In genomic region chr10:70566515-70567290, GRCh38 we compare ENCODE assay signal across 16 cellular contexts. TPM values are rescaled to one million over a fixed set of nuclear protein-coding genes. Genes with fewer than 3 reads are reported as not detected.
"Had no signal": no experiment of that assay in that cellular context is flagged by ENCODE, and none has a peak within 500 bp of the region (broad histone marks: within the 10 kb centered on the region; RNA-seq: fewer than 3 reads in every experiment).

No MANE protein-coding gene starts in this region.

- H3K36me3 Mint-ChIP-seq: WTC11 had no signal

- H3K4me1 Mint-ChIP-seq: WTC11 had no signal

- H3K4me1 ChIP-seq: adrenal gland, transverse colon had no signal

- H3K27me3 ChIP-seq: adrenal gland, hepatocyte, right atrium auricular region, transverse colon had no signal

- H3K27ac ChIP-seq: adrenal gland, hepatocyte, right atrium auricular region, transverse colon had no signal

- H3K36me3 ChIP-seq: adrenal gland, right atrium auricular region, transverse colon had no signal

- H3K4me3 ChIP-seq: adrenal gland, hepatocyte, right atrium auricular region, smooth muscle cell, transverse colon had no signal

- H3K79me2 ChIP-seq: hepatocyte had no signal

- H3K9me3 ChIP-seq: adrenal gland, right atrium auricular region, SK-N-SH, transverse colon had no signal

- H3K27ac Mint-ChIP-seq: activated CD4-positive, alpha-beta T cell treated with anti-CD3 and anti-CD28 coated beads, Interleukin-2, amount 10 ng/mL, durations not matched to agents 24 days and 14 days; T-helper 1 cell treated with Interleukin-12 subunit alpha and Interleukin-12 subunit beta and Interleukin-4 antibody, amounts not matched to agents 30 μg/mL and 1 μg/mL, for 36 hours; WTC11 had no signal

- DNase-seq: activated CD4-positive, alpha-beta T cell treated with anti-CD3 and anti-CD28 coated beads, Interleukin-2, amount 10 ng/mL, durations not matched to agents 24 days and 14 days; activated naive CD4-positive, alpha-beta T cell; activated T-cell treated with anti-CD3 and anti-CD28 coated beads, Interleukin-2, amount 50 U/mL, for 4 hours; cortex of kidney; effector CD8-positive, alpha-beta T cell; kidney glomerular epithelial cell; SK-N-SH; substantia nigra; transverse colon had no signal

- H2AFZ ChIP-seq: hepatocyte had no signal

- H3K9ac ChIP-seq: SK-N-SH had no signal

- H3K4me3 Mint-ChIP-seq: activated CD4-positive, alpha-beta T cell treated with anti-CD3 and anti-CD28 coated beads, Interleukin-2, amount 10 ng/mL, durations not matched to agents 24 days and 14 days; activated T-cell treated with anti-CD3 and anti-CD28 coated beads, Interleukin-2, amount 50 U/mL, for 4 hours; T-helper 1 cell treated with Interleukin-12 subunit alpha and Interleukin-12 subunit beta and Interleukin-4 antibody, amounts not matched to agents 30 μg/mL and 1 μg/mL, for 36 hours; WTC11 had no signal

- H3K9me3 Mint-ChIP-seq: activated CD4-positive, alpha-beta T cell treated with anti-CD3 and anti-CD28 coated beads, Interleukin-2, amount 10 ng/mL, durations not matched to agents 24 days and 14 days; activated T-cell treated with anti-CD3 and anti-CD28 coated beads, Interleukin-2, amount 50 U/mL, for 4 hours; T-helper 1 cell treated with Interleukin-12 subunit alpha and Interleukin-12 subunit beta and Interleukin-4 antibody, amounts not matched to agents 30 μg/mL and 1 μg/mL, for 36 hours; WTC11 had no signal

- H3K4me2 ChIP-seq: hepatocyte, SK-N-SH, smooth muscle cell had no signal

- ATAC-seq: activated T-cell treated with anti-CD3 and anti-CD28 coated beads, Interleukin-2, amount 50 U/mL, for 4 hours; WTC11 had no signal

RNA-seq across cellular contexts. Expression of gene PRF1, which starts 35.8 kb away (rescaled TPM):
- total RNA-seq: epithelial cell of proximal tubule, hepatocyte, smooth muscle cell had no signal
- polyA plus RNA-seq: hepatocyte, SK-N-SH, smooth muscle cell had no signal
